Comparison of ENCODE assay signal across 31 cellular contexts in the genomic region with DNA sequence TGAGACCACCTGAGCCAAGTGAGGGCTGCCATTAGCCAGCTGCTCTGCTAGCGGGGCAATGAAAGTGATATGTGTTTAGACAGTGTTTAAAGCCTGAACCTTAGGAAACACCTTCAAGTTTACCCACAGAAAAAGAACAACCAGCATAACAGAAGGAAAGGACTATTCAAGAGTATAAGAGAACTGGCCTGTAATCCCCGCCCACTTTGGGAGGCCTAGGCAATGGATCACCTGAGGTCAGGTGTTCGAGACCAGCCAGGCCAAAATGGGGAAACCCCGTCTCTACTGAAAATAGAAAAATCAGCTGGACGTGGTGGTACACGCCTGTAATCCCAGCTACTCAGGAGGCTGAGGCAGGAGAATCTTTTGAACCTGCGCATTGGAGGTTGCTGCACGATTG.
"Had no signal": no experiment of that assay in that cellular context is flagged by ENCODE, and none has a peak within 500 bp of the region (broad histone marks: within the 10 kb centered on the region; RNA-seq: fewer than 3 reads in every experiment).

No MANE protein-coding gene starts in this region.

- DNase-seq: Karpas-422, KBM-7, NCI-H1048, NCI-H1092 treated with DMSO at 0.1 percent for 48 hours, NCI-H1105 treated with DMSO at 0.1 percent for 48 hours, NCI-H1417, NCI-H1436, NCI-H146, NCI-H1694 treated with DMSO at 0.1 percent for 48 hours, NCI-H187 treated with DMSO at 0.1 percent for 48 hours, NCI-H2029, NCI-H2081, NCI-H2171 treated with DMSO at 0.1 percent for 48 hours, NCI-H226, NCI-H446 treated with DMSO at 0.1 percent for 48 hours, NCI-H510A, NCI-H524, NCI-H526, NCI-H69, NCI-H748 treated with DMSO at 0.1 percent for 48 hours, NCI-H82, PC-9, SHP77, SIG-M5, SJCRH30 had no signal

- ATAC-seq: Panc1, Right ventricle myocardium inferior, SK-N-SH treated with all-trans-retinoic acid at 6 μM for 48 hours had no signal

- H3K27me3 ChIP-seq: SJCRH30 had no signal

- H2AFZ ChIP-seq: PC-9 had no signal

- H3K4me3 ChIP-seq: PC-9, SJCRH30, SK-N-MC had no signal

- H3K9ac ChIP-seq: KMS-11 had no signal

- H3K27ac ChIP-seq: KMS-11, PC-9, RWPE1, SJCRH30, SK-N-MC had no signal

- H3K36me3 ChIP-seq: SJCRH30 had no signal

- H3K4me2 ChIP-seq: KMS-11, PC-9 had no signal
